ENCODE assay signal across 14 cellular contexts in genomic region chr2:224524657-224525056, GRCh38.
DNase-seq lines count a peak whose midpoint lies in the region; ATAC-seq and TF ChIP-seq lines count a peak whose summit lies in the region.
"Had no signal": no experiment of that assay in that cellular context is flagged by ENCODE, and none has a peak within 500 bp of the region (broad histone marks: within the 10 kb centered on the region; RNA-seq: fewer than 3 reads in every experiment).

No MANE protein-coding gene starts in this region.

- H3K9me2 ChIP-seq in SU-DHL-6 (replicated peaks; ENCODE audit: insufficient read depth, low read length) (no peaks in the 10 kb centered on the region), hepatocyte (replicated peaks; ENCODE audit: insufficient read depth) (no peaks in the 10 kb centered on the region)

- H3F3A ChIP-seq in SU-DHL-6 (ENCODE audit: insufficient read depth), result peaks cover 86% of the 10 kb centered on the region

- TF ChIP-seq CTCF in cardiac muscle cell (IDR thresholded peaks at IDR 0.05; ENCODE audit: low read depth, low read length) (no peak), SU-DHL-6 (IDR thresholded peaks at IDR 0.05; ENCODE audit: insufficient read depth, low read length, poor library complexity, severe bottlenecking) (no peak), hepatocyte (IDR thresholded peaks at IDR 0.05; ENCODE audit: poor library complexity) (no peak)

- peaks cover 16% of the 10 kb centered on the region for H3K4me1 ChIP-seq in cardiac muscle cell (ENCODE audit: low read depth)
- H3K4me1 ChIP-seq in hepatocyte (ENCODE audit: insufficient read depth), result peaks cover 30% of the 10 kb centered on the region

- H3K36me3 ChIP-seq in cardiac muscle cell (no peaks in the 10 kb centered on the region), SU-DHL-6 (ENCODE audit: low read length) (peaks cover 4% of the 10 kb centered on the region), hepatocyte (replicated peaks; ENCODE audit: insufficient read depth, low read depth) (no peaks in the 10 kb centered on the region)
- H3K36me3 ChIP-seq: vagina had no signal

- H3K4me2 ChIP-seq in SU-DHL-6 (ENCODE audit: low read depth, low read length, poor library complexity, severe bottlenecking) (peak overlapping the region; percentile 97), hepatocyte (no peak overlapping the region)

- H3K9me3 ChIP-seq in cardiac muscle cell (ENCODE audit: low read depth) (no peaks in the 10 kb centered on the region), SU-DHL-6 (ENCODE audit: insufficient read depth, low read length) (no peaks in the 10 kb centered on the region), hepatocyte (ENCODE audit: low read depth) (no peaks in the 10 kb centered on the region)
- H3K9me3 ChIP-seq: vagina had no signal

- 96% methylated on average over 2 of the region's 2 CpGs for WGBS in hepatocyte (ENCODE audit: low lambda C conversion rate, missing lambda C conversion rate)

- peaks cover 92% of the 10 kb centered on the region for H3K79me2 ChIP-seq in SU-DHL-6 (ENCODE audit: insufficient read depth, low read length)
- peaks cover 97% of the 10 kb centered on the region for H3K79me2 ChIP-seq in hepatocyte

- peak overlapping the region; percentile 41 for H3K9ac ChIP-seq in SU-DHL-6 (ENCODE audit: low read length)

- H3K27ac ChIP-seq in cardiac muscle cell (peak overlapping the region; percentile 13), SU-DHL-6 (ENCODE audit: low read depth, low read length) (peak overlapping the region; percentile 100), hepatocyte (peak overlapping the region; percentile 21)

- H2AFZ ChIP-seq in SU-DHL-6 (ENCODE audit: low read depth, low read length, severe bottlenecking), result no peak overlapping the region
- H2AFZ ChIP-seq in hepatocyte, result no peak overlapping the region

- H3K4me3 ChIP-seq in cardiac muscle cell, result no peak overlapping the region
- peak overlapping the region; percentile 21 for H3K4me3 ChIP-seq in SU-DHL-6 (ENCODE audit: insufficient read depth, low read length, poor library complexity, severe bottlenecking)
- no peak overlapping the region for H3K4me3 ChIP-seq in hepatocyte
- H3K4me3 ChIP-seq: vagina had no signal

- no peak for DNase-seq in cardiac muscle cell (ENCODE audit: low read depth in 1 of 2, low spot score in 1 of 2)
- DNase-seq in left cardiac atrium, result no peak
- no peak for DNase-seq in hepatocyte (ENCODE audit: low spot score)
- DNase-seq in DMS114 treated with DMSO at 0.1 percent for 48 hours (lab: John Stamatoyannopoulos, UW; ENCODE audit: unreplicated experiment), result no peak
- no peak for DNase-seq in A172 (ENCODE audit: low spot score)
- DNase-seq in NCI-H1092 treated with DMSO at 0.1 percent for 48 hours (lab: John Stamatoyannopoulos, UW), result no peak
- no peak for DNase-seq in mucosa of gallbladder (ENCODE audit: low spot score)
- DNase-seq: activated CD4-positive, alpha-beta T cell treated with anti-CD3 and anti-CD28 coated beads, Interleukin-2, amount 50 U/mL, for 48 hours; AML-193; H7; NCI-H1048; NCI-H345 had no signal

- ATAC-seq in left cardiac atrium, result no peak

- H3K27me3 ChIP-seq in cardiac muscle cell (no peaks in the 10 kb centered on the region), SU-DHL-6 (ENCODE audit: low read length) (no peaks in the 10 kb centered on the region), hepatocyte (no peaks in the 10 kb centered on the region)
- H3K27me3 ChIP-seq: vagina had no signal

- intact Hi-C loops in left cardiac atrium (cut with DNase I), result no loop called here

- H4K20me1 ChIP-seq in SU-DHL-6 (ENCODE audit: low read depth, low read length), result peaks cover 6% of the 10 kb centered on the region
- H4K20me1 ChIP-seq in hepatocyte (ENCODE audit: insufficient read depth, poor library complexity, severe bottlenecking), result peaks cover 63% of the 10 kb centered on the region

Comparison
In these comparisons a context has a peak if more than half of its experiments do, and no peak if none do; other contexts are left out.
1. H3K27ac ChIP-seq: peak in every context shown above with its lines; median percentile 100 in SU-DHL-6; 21 in hepatocyte; 13 in cardiac muscle cell.